In the genomic region with DNA sequence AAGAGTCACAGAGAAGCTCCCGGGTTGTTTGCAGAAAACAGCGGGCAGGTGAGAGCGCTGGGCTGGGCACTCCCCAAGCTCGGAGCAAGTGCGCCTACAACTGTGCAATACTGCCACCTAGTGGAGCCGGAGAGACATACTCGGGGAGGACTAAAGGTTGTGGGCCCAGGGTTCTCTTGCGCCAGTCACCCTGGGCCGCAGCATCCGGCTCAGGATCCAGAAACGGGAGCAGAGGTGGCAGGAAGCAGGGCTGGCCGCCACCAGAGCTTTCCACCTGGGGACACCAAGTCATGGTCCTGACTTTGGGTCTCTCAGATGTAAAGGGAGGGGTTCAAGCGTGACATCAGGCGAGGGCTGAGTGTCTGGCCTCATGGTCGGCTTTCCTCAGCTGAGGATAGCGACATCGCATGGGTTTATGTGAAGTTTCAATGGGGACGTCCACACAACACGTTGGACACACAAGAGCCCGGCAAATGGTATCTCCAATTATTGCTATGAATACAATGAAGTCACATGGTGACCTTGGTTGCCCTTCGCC, we compare ENCODE assay signal across 9 cellular contexts. TPM values are rescaled to one million over a fixed set of nuclear protein-coding genes. Genes with fewer than 3 reads are reported as not detected.
DNase-seq lines count a peak whose midpoint lies in the region; ATAC-seq, FAIRE-seq and TF ChIP-seq lines count a peak whose summit lies in the region.
"Had no signal": no experiment of that assay in that cellular context is flagged by ENCODE, and none has a peak within 500 bp of the region (broad histone marks: within the 10 kb centered on the region; RNA-seq: fewer than 3 reads in every experiment).

No MANE protein-coding gene starts in this region.

- no peaks in the 10 kb centered on the region for H3K79me2 ChIP-seq in DND-41 (ENCODE audit: insufficient read depth, low read length)

- H3K27me3 ChIP-seq in DND-41 (ENCODE audit: insufficient read depth, low read length, poor library complexity) (peaks cover 4% of the 10 kb centered on the region), bronchial epithelial cell (ENCODE audit: control insufficient read depth, insufficient read depth, low read length) (peaks cover 2% of the 10 kb centered on the region)

- no peaks in the 10 kb centered on the region for H3K9me3 ChIP-seq in DND-41 (ENCODE audit: insufficient read depth, low read length, severe bottlenecking)

- H3K36me3 Mint-ChIP-seq in WTC11 = no peaks in the 10 kb centered on the region

- CTCF ChIA-PET in WTC11 (lab: Charles Lee) = interaction anchor here (0.6 to 6.9 kb wide), 60 partner anchors 11 to 385 kb away, joined by 3 to 84 read pairs (median 5); partner anchors contain the start of genes ACP4, KLK13, KLK3 and KLK4

- no peaks in the 10 kb centered on the region for H3K36me3 ChIP-seq in DND-41 (ENCODE audit: insufficient read depth, low read length)
- H3K36me3 ChIP-seq in bronchial epithelial cell (ENCODE audit: control insufficient read depth, insufficient read depth, low read length) = no peaks in the 10 kb centered on the region

- no peak overlapping the region for H2AFZ ChIP-seq in DND-41 (ENCODE audit: low read depth, low read length)

- POLR2A ChIA-PET in WTC11 (lab: Charles Lee) = interaction anchor here (0.7 to 1.0 kb wide), 3 partner anchors 99 to 623 kb away, joined by 3 to 5 read pairs (median 3); no protein-coding TSS in a partner anchor

- no peak for FAIRE-seq in bronchial epithelial cell (lab: Jason Lieb, UNC)

- H3K4me1 Mint-ChIP-seq in WTC11 = peaks cover 13% of the 10 kb centered on the region

- no peak overlapping the region for H3K9ac ChIP-seq in DND-41 (ENCODE audit: low read depth, low read length)

- H3K27ac Mint-ChIP-seq in WTC11 = no peak overlapping the region
- H3K27ac Mint-ChIP-seq: dendritic cell treated with granulocyte-macrophage colony-stimulating factor and Interleukin-4, amounts not matched to agents 40 ng/mL and 50 ng/mL, for 4 days had no signal

- no peak overlapping the region for H3K4me3 ChIP-seq in DND-41 (ENCODE audit: low read depth in 1 of 2, low read length in 2 of 2)
- no peak overlapping the region for H3K4me3 ChIP-seq in bronchial epithelial cell (ENCODE audit: low read depth, low read length)

- DNase-seq in DND-41 = peak; percentile 73
- DNase-seq in NCI-H2227 (lab: John Stamatoyannopoulos, UW; ENCODE audit: unreplicated experiment) = peak; percentile 88
- peak; percentile 87 for DNase-seq in WTC11 (ENCODE audit: low spot score)
- DNase-seq in bronchial epithelial cell (ENCODE audit: low read depth) = peak; percentile 68
- peak; percentile 90 for DNase-seq in inferior parietal cortex (ENCODE audit: extremely low spot score)
- peak; percentile 60 to 74 for DNase-seq in stimulated activated CD4-positive, alpha-beta T cell treated with anti-CD3 and anti-CD28 coated beads, Interleukin-15, amount 100 ng/mL, for 48 hours (ENCODE audit: low read depth in 2 of 2)

- H4K20me1 ChIP-seq in DND-41 (ENCODE audit: insufficient read depth, low read length) = 0 out of 2 replicates have a peak, but pooled peaks cover 3% of the 10 kb centered on the region

- H3K9me3 Mint-ChIP-seq in WTC11 = no peaks in the 10 kb centered on the region
- H3K9me3 Mint-ChIP-seq: dendritic cell treated with granulocyte-macrophage colony-stimulating factor and Interleukin-4, amounts not matched to agents 40 ng/mL and 50 ng/mL, for 4 days had no signal

- ATAC-seq in DND-41 (ENCODE audit: insufficient read depth, low read depth) (peak; percentile 100), HG02938 (IDR thresholded peaks at IDR 0.05; ENCODE audit: unreplicated experiment) (peak; percentile 64), WTC11 (peak; percentile 100), GM19397 (IDR thresholded peaks at IDR 0.05; ENCODE audit: unreplicated experiment) (no peak)

- peak; percentile 91 for TF ChIP-seq CTCF in DND-41 (IDR thresholded peaks at IDR 0.05; ENCODE audit: borderline replicate concordance, extremely low read depth, low read length, poor library complexity, severe bottlenecking)
- TF ChIP-seq CTCF in WTC11 (IDR thresholded peaks at IDR 0.05) = peak; percentile 90
- peak; percentile 89 for TF ChIP-seq CTCF in bronchial epithelial cell (IDR thresholded peaks at IDR 0.05; ENCODE audit: insufficient read depth, low read length, severe bottlenecking)

- peak overlapping the region; percentile 18; the same call in 1 of the 2 replicates for H3K4me3 Mint-ChIP-seq in WTC11
- H3K4me3 Mint-ChIP-seq: dendritic cell treated with granulocyte-macrophage colony-stimulating factor and Interleukin-4, amounts not matched to agents 40 ng/mL and 50 ng/mL, for 4 days had no signal

- no peaks in the 10 kb centered on the region for H3K4me1 ChIP-seq in DND-41 (ENCODE audit: insufficient read depth, low read length)

- H3K4me2 ChIP-seq in DND-41 (ENCODE audit: insufficient read depth, low read length) = no peak overlapping the region

- no peak overlapping the region for H3K27ac ChIP-seq in DND-41 (ENCODE audit: low read length)

- H3K27me3 Mint-ChIP-seq in WTC11 (ENCODE audit: low read depth) = peaks cover 7% of the 10 kb centered on the region

TF ChIP-seq in WTC11, 78 proteins besides CTCF, POLR2A, EP300 and RAD21:
- no peak for TF ChIP-seq JUN (CRISPR knock-in tag; IDR thresholded peaks at IDR 0.05)
- TF ChIP-seq, protein P1, sequence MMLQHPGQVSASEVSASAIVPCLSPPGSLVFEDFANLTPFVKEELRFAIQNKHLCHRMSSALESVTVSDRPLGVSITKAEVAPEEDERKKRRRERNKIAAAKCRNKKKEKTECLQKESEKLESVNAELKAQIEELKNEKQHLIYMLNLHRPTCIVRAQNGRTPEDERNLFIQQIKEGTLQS (CRISPR knock-in tag; conservative IDR thresholded peaks at IDR 0.05) = no peak
- 0 out of 2 replicates have a peak, but pooled peaks have one; percentile 20 for TF ChIP-seq MAX (CRISPR knock-in tag; IDR thresholded peaks at IDR 0.05)
- TF ChIP-seq GRHL2 (CRISPR knock-in tag; IDR thresholded peaks at IDR 0.05; ENCODE audit: insufficient replicate concordance, severe bottlenecking) = no peak
- no peak for TF ChIP-seq ZNF232 (CRISPR knock-in tag; IDR thresholded peaks at IDR 0.05)

RNA-seq across cellular contexts. Expression of gene KLK4, which starts 11.2 kb away (rescaled TPM):
- total RNA-seq in WTC11 (2021) (0.27 to 0.82 TPM (median 0.70 TPM) in 3 replicates), bronchial epithelial cell (not detected in 2 replicates)

RNA-seq across cellular contexts. Expression of gene KLK5, which starts 30.5 kb away (rescaled TPM):
- total RNA-seq in WTC11 (2021) = 0.66 to 1.0 TPM (median 0.69 TPM) in 3 replicates
- 3.4 and 12.0 TPM in 2 replicates for total RNA-seq in bronchial epithelial cell

RNA-seq across cellular contexts. Expression of gene KLK6, which starts 47.0 kb away (rescaled TPM):
- 0.52 to 1.1 TPM (median 0.92 TPM) in 3 replicates for total RNA-seq in WTC11 (2021)
- 0.26 TPM in 2 replicates for total RNA-seq in bronchial epithelial cell

RNA-seq across cellular contexts. Expression of gene KLK2, which starts 49.1 kb away (rescaled TPM):
- 0.18 to 0.46 TPM in 2 of 3 replicates, not detected in the other for total RNA-seq in WTC11 (2021)
- total RNA-seq in bronchial epithelial cell = 0.53 TPM in 1 of 2 replicates, not detected in the other
